In genomic region chr20:5991623-5992441, GRCh38 we compare ENCODE assay signal across 14 cellular contexts. TPM values are rescaled to one million over a fixed set of nuclear protein-coding genes. Genes with fewer than 3 reads are reported as not detected.
DNase-seq lines count a peak whose midpoint lies in the region; ATAC-seq and TF ChIP-seq lines count a peak whose summit lies in the region.
"Had no signal": no experiment of that assay in that cellular context is flagged by ENCODE, and none has a peak within 500 bp of the region (broad histone marks: within the 10 kb centered on the region; RNA-seq: fewer than 3 reads in every experiment).

No MANE protein-coding gene starts in this region.

- intact Hi-C loops in activated CD4-positive, alpha-beta memory T cell treated with anti-CD3 and anti-CD28 coated beads for 36 hours (cut with micrococcal nuclease), result no loop called here

- no peak overlapping the region for H3K18ac ChIP-seq in mesenchymal stem cell (ENCODE audit: low read depth in 1 of 2, low read length in 2 of 2)

- no peak overlapping the region for H2AK5ac ChIP-seq in mesenchymal stem cell (ENCODE audit: low read length, severe bottlenecking)

- no peak overlapping the region for H2BK15ac ChIP-seq in mesenchymal stem cell (ENCODE audit: low read depth, poor library complexity, severe bottlenecking)

- no peak overlapping the region for H2BK12ac ChIP-seq in mesenchymal stem cell (ENCODE audit: low read length in 2 of 2)

- H3K4me2 ChIP-seq in mesenchymal stem cell (ENCODE audit: low read length, poor library complexity, severe bottlenecking), result no peak overlapping the region
- H3K4me2 ChIP-seq: BLaER1 had no signal

- H2BK120ac ChIP-seq in mesenchymal stem cell (ENCODE audit: low read depth, low read length), result no peak overlapping the region

- no peaks in the 10 kb centered on the region for H3K9me3 ChIP-seq in mesenchymal stem cell (ENCODE audit: control insufficient read depth, low read length)
- H3K9me3 ChIP-seq: BLaER1 had no signal

- no peak overlapping the region for H4K91ac ChIP-seq in mesenchymal stem cell (ENCODE audit: low read length)

- H3K36me3 Mint-ChIP-seq in activated CD4-positive, alpha-beta memory T cell treated with anti-CD3 and anti-CD28 coated beads for 36 hours, result peaks cover 40% of the 10 kb centered on the region

- no peak for TF ChIP-seq CTCF in brain microvascular endothelial cell (IDR thresholded peaks at IDR 0.05; ENCODE audit: low read depth, low read length, missing control alignments)

- no peak overlapping the region for H3K27ac Mint-ChIP-seq in activated CD4-positive, alpha-beta memory T cell treated with anti-CD3 and anti-CD28 coated beads for 36 hours
- H3K27ac Mint-ChIP-seq: activated naive CD8-positive, alpha-beta T cell treated with anti-CD3 and anti-CD28 coated beads, Interleukin-2, amount 10 ng/mL, durations not matched to agents 7 days and 5 days had no signal

- H3K14ac ChIP-seq in mesenchymal stem cell (ENCODE audit: low read length in 2 of 2), result no peak overlapping the region

- no peak overlapping the region for H3K4me3 Mint-ChIP-seq in activated CD4-positive, alpha-beta memory T cell treated with anti-CD3 and anti-CD28 coated beads for 36 hours
- H3K4me3 Mint-ChIP-seq: activated naive CD8-positive, alpha-beta T cell treated with anti-CD3 and anti-CD28 coated beads, Interleukin-2, amount 10 ng/mL, durations not matched to agents 7 days and 5 days had no signal

- H3K9me3 Mint-ChIP-seq in activated CD4-positive, alpha-beta memory T cell treated with anti-CD3 and anti-CD28 coated beads for 36 hours, result no peaks in the 10 kb centered on the region
- H3K9me3 Mint-ChIP-seq: activated naive CD8-positive, alpha-beta T cell treated with anti-CD3 and anti-CD28 coated beads, Interleukin-2, amount 10 ng/mL, durations not matched to agents 7 days and 5 days had no signal

- no peak overlapping the region for H3K23ac ChIP-seq in mesenchymal stem cell (ENCODE audit: low read length in 2 of 2)

- H3K27ac ChIP-seq in brain microvascular endothelial cell (no peak overlapping the region), mesenchymal stem cell (ENCODE audit: low read length, poor library complexity, severe bottlenecking) (peak overlapping the region; percentile 82)
- H3K27ac ChIP-seq: BLaER1 had no signal

- DNase-seq in ACHN (peak; percentile 66), GM04504 (ENCODE audit: low read depth) (peak; percentile 38), brain microvascular endothelial cell (peak; percentile 50), mesenchymal stem cell (peak; percentile 50), NCI-H1417 treated with DMSO at 0.1 percent for 48 hours (lab: John Stamatoyannopoulos, UW) (no peak), NCI-H2107 (lab: John Stamatoyannopoulos, UW) (no peak)
- no peak for DNase-seq in activated CD4-positive, alpha-beta memory T cell treated with anti-CD3 and anti-CD28 coated beads for 36 hours
- DNase-seq: activated CD8-positive, alpha-beta memory T cell treated with anti-CD3 and anti-CD28 coated beads, Interleukin-2, amount 50 U/mL, for 48 hours; activated naive CD8-positive, alpha-beta T cell treated with anti-CD3 and anti-CD28 coated beads, Interleukin-2, amount 10 ng/mL, durations not matched to agents 7 days and 5 days; cerebellar nuclear complex; NCI-H446 treated with DMSO at 0.1 percent for 48 hours had no signal

- no peak for ATAC-seq in GM18511 (IDR thresholded peaks at IDR 0.05; ENCODE audit: unreplicated experiment)

- POLR2A ChIA-PET in activated CD4-positive, alpha-beta memory T cell treated with anti-CD3 and anti-CD28 coated beads for 36 hours (lab: Charles Lee), result no interaction called here

- no peak overlapping the region for H2AFZ ChIP-seq in mesenchymal stem cell (ENCODE audit: low read depth, low read length)

- H3K27me3 Mint-ChIP-seq in activated CD4-positive, alpha-beta memory T cell treated with anti-CD3 and anti-CD28 coated beads for 36 hours, result no peaks in the 10 kb centered on the region
- H3K27me3 Mint-ChIP-seq: activated naive CD8-positive, alpha-beta T cell treated with anti-CD3 and anti-CD28 coated beads, Interleukin-2, amount 10 ng/mL, durations not matched to agents 7 days and 5 days had no signal

- no peaks in the 10 kb centered on the region for H3K4me1 ChIP-seq in mesenchymal stem cell (ENCODE audit: control insufficient read depth, insufficient read depth, low read depth, low read length)

- no peak overlapping the region for H2BK5ac ChIP-seq in mesenchymal stem cell (ENCODE audit: low read depth, low read length, poor library complexity, severe bottlenecking)

- H3K36me3 ChIP-seq in brain microvascular endothelial cell (replicated peaks) (no peaks in the 10 kb centered on the region), mesenchymal stem cell (ENCODE audit: control insufficient read depth in 1 of 2, insufficient read depth in 2 of 2, low read depth in 1 of 2, low read length in 2 of 2) (peaks cover 8 to 20% of the 10 kb centered on the region in 2 experiments)

- peaks cover 10% of the 10 kb centered on the region for H3K79me1 ChIP-seq in mesenchymal stem cell (replicated peaks; ENCODE audit: low read length, poor library complexity, severe bottlenecking)

- no peak overlapping the region for H3K4me3 ChIP-seq in brain microvascular endothelial cell (ENCODE audit: low read depth, low read length)
- H3K4me3 ChIP-seq in mesenchymal stem cell (ENCODE audit: insufficient read depth in 1 of 2, low read depth in 1 of 2, low read length in 2 of 2), result no peak overlapping the region
- H3K4me3 ChIP-seq: BLaER1, lung had no signal

- H3K4ac ChIP-seq in mesenchymal stem cell (ENCODE audit: low read depth in 1 of 2, low read length in 2 of 2), result no peak overlapping the region

- peak overlapping the region; percentile 31 for H3K9ac ChIP-seq in mesenchymal stem cell (ENCODE audit: low read length)
- H3K9ac ChIP-seq: BLaER1 had no signal

- peaks cover 8% of the 10 kb centered on the region for H3K4me1 Mint-ChIP-seq in activated CD4-positive, alpha-beta memory T cell treated with anti-CD3 and anti-CD28 coated beads for 36 hours (ENCODE audit: low read depth)

- CTCF ChIA-PET in activated CD4-positive, alpha-beta memory T cell treated with anti-CD3 and anti-CD28 coated beads for 36 hours (lab: Charles Lee), result interaction anchor here (1.1 kb wide), 1 partner anchor 27 kb away, joined by 3 read pairs; no protein-coding TSS in a partner anchor

- no peaks in the 10 kb centered on the region for H3K27me3 ChIP-seq in brain microvascular endothelial cell (replicated peaks)
- no peaks in the 10 kb centered on the region for H3K27me3 ChIP-seq in mesenchymal stem cell (ENCODE audit: control insufficient read depth in 1 of 2, insufficient read depth in 1 of 2, low read length in 2 of 2)
- H3K27me3 ChIP-seq: BLaER1 had no signal

- no peak overlapping the region for H4K8ac ChIP-seq in mesenchymal stem cell (ENCODE audit: low read length)

- WGBS in mesenchymal stem cell, result no CpG with 5 or more reads among the region's 2 CpGs

- in situ Hi-C loops in ACHN (cut with HindIII; ENCODE audit: low pct_ligation_motif_present, low pct_unique_long_range_greater_than_20kb, low sequenced_read_pairs), result no loop called here
- in situ Hi-C loops in brain microvascular endothelial cell (cut with HindIII; ENCODE audit: low pct_ligation_motif_present, low sequenced_read_pairs), result no loop called here

RNA-seq across cellular contexts. Expression of gene CRLS1, which starts 14.1 kb away (rescaled TPM):
- polyA plus RNA-seq in mesenchymal stem cell (2013, experiment 1 of 2), result 39.4 TPM
- polyA plus RNA-seq in mesenchymal stem cell (2013, experiment 2 of 2), result 39.3 TPM
- 10 to 100 TPM; 36.5 to 38.4 TPM for total RNA-seq in activated CD4-positive, alpha-beta memory T cell treated with anti-CD3 and anti-CD28 coated beads for 36 hours

RNA-seq across cellular contexts. Expression of gene MCM8, which starts 41.4 kb away (rescaled TPM):
- polyA plus RNA-seq in mesenchymal stem cell (2013, experiment 1 of 2), result 3.2 TPM
- 3.2 TPM for polyA plus RNA-seq in mesenchymal stem cell (2013, experiment 2 of 2)
- total RNA-seq in activated CD4-positive, alpha-beta memory T cell treated with anti-CD3 and anti-CD28 coated beads for 36 hours, result 10 to 100 TPM; 46.8 to 50.7 TPM

RNA-seq across cellular contexts. Expression of gene TRMT6, which starts 41.5 kb away (rescaled TPM):
- 11.9 TPM for polyA plus RNA-seq in mesenchymal stem cell (2013, experiment 1 of 2)
- 12.2 TPM for polyA plus RNA-seq in mesenchymal stem cell (2013, experiment 2 of 2)
- total RNA-seq in activated CD4-positive, alpha-beta memory T cell treated with anti-CD3 and anti-CD28 coated beads for 36 hours, result 10 to 100 TPM; 24.9 to 27.1 TPM

Comparison
In these comparisons a context has a peak if more than half of its experiments do, and no peak if none do; other contexts are left out.
1. DNase-seq: peak in ACHN (single experiment), GM04504 (single experiment), brain microvascular endothelial cell (single experiment) and mesenchymal stem cell (single experiment); none in NCI-H1417 treated with DMSO at 0.1 percent for 48 hours (single experiment), activated CD4-positive, alpha-beta memory T cell treated with anti-CD3 and anti-CD28 coated beads for 36 hours (single experiment) and NCI-H2107 (single experiment).